8 cellular contexts compared by ENCODE assay signal in genomic region chr10:100913470-100913865, GRCh38.
DNase-seq lines count a peak whose midpoint lies in the region; ATAC-seq and TF ChIP-seq lines count a peak whose summit lies in the region.

No MANE protein-coding gene starts in this region.

- H4K20me1 ChIP-seq in DND-41 (ENCODE audit: insufficient read depth, low read length) = peaks cover 31% of the 10 kb centered on the region

- H2AFZ ChIP-seq in DND-41 (ENCODE audit: low read depth, low read length) = peak overlapping the region; percentile 91
- peak overlapping the region; percentile 100 for H2AFZ ChIP-seq in parathyroid adenoma

- no peak for ATAC-seq in DND-41 (ENCODE audit: insufficient read depth, low read depth)

- H3K9me3 ChIP-seq in DND-41 (ENCODE audit: insufficient read depth, low read length, severe bottlenecking) (no peaks in the 10 kb centered on the region), parathyroid adenoma (ENCODE audit: control insufficient read depth, low read length) (no peaks in the 10 kb centered on the region)

- peaks cover 59% of the 10 kb centered on the region for H3K4me1 ChIP-seq in DND-41 (ENCODE audit: insufficient read depth, low read length)
- H3K4me1 ChIP-seq in parathyroid adenoma = peaks cover 11% of the 10 kb centered on the region

- H3K4me3 ChIP-seq in DND-41 (ENCODE audit: low read depth in 1 of 2, low read length in 2 of 2) (peak overlapping the region; percentile 85 to 99), parathyroid adenoma (ENCODE audit: low read depth, low read length) (peak overlapping the region; percentile 97)

- peak overlapping the region; percentile 94 for H3K27ac ChIP-seq in DND-41 (ENCODE audit: low read length)
- peak overlapping the region; percentile 52 for H3K27ac ChIP-seq in epithelial cell of prostate
- peak overlapping the region; percentile 95 for H3K27ac ChIP-seq in parathyroid adenoma

- H3K36me3 ChIP-seq in DND-41 (ENCODE audit: insufficient read depth, low read length) = peaks cover 50% of the 10 kb centered on the region
- H3K36me3 ChIP-seq in parathyroid adenoma (ENCODE audit: control insufficient read depth, insufficient read depth, low read length) = no peaks in the 10 kb centered on the region

- H3K9ac ChIP-seq in DND-41 (ENCODE audit: low read depth, low read length) (peak overlapping the region; percentile 92), parathyroid adenoma (no peak overlapping the region)

- DNase-seq in DND-41 (no peak), RKO (ENCODE audit: low spot score) (peak; percentile 45), epithelial cell of prostate (ENCODE audit: low read depth, low spot score) (no peak), COLO668 (lab: John Stamatoyannopoulos, UW; ENCODE audit: unreplicated experiment) (no peak), GM13977 (ENCODE audit: low spot score) (no peak), T-helper 9 cell (no peak)
- no peak for DNase-seq in activated CD8-positive, alpha-beta memory T cell treated with anti-CD3 and anti-CD28 coated beads, Interleukin-2, amount 50 U/mL, for 4 hours

- H3K27me3 ChIP-seq in DND-41 (ENCODE audit: insufficient read depth, low read length, poor library complexity) = no peaks in the 10 kb centered on the region
- H3K27me3 ChIP-seq in parathyroid adenoma (ENCODE audit: control insufficient read depth, insufficient read depth, low read length) = no peaks in the 10 kb centered on the region

- H3K79me2 ChIP-seq in DND-41 (ENCODE audit: insufficient read depth, low read length) (peaks cover 44% of the 10 kb centered on the region), parathyroid adenoma (no peaks in the 10 kb centered on the region)

- H3K4me2 ChIP-seq in DND-41 (ENCODE audit: insufficient read depth, low read length) = peak overlapping the region; percentile 88
- H3K4me2 ChIP-seq in parathyroid adenoma (ENCODE audit: low read length) = peak overlapping the region; percentile 75

- in situ Hi-C loops in GM13977 (cut with MboI; ENCODE audit: low pct_unique_long_range_greater_than_20kb, low sequenced_read_pairs, unreplicated experiment) = no loop called here

- TF ChIP-seq CTCF in DND-41 (IDR thresholded peaks at IDR 0.05; ENCODE audit: borderline replicate concordance, extremely low read depth, low read length, poor library complexity, severe bottlenecking) (no peak), parathyroid adenoma (IDR thresholded peaks at IDR 0.05) (no peak), GM13977 (IDR thresholded peaks at IDR 0.05; ENCODE audit: extremely low read depth, insufficient read depth, missing control alignments) (no peak)
